1 cellular context compared by ENCODE assay signal in genomic region chr7:105830405-105831218, GRCh38.
A peak's percentile ranks its signal among the peaks of the same experiment; 100 is the strongest.
TF ChIP-seq lines count a peak whose summit lies in the region.

No MANE protein-coding gene starts in this region.

TF ChIP-seq in HEK293, 187 proteins besides CTCF, POLR2A, EP300 and RAD21 (continued from another document and continues in another):
- TF ChIP-seq ZBTB8A (tag by site-specific recombination; IDR thresholded peaks at IDR 0.05) (no peak), ZNF157 (tag by site-specific recombination; IDR thresholded peaks at IDR 0.05) (no peak), ZNF24 (tag by site-specific recombination; IDR thresholded peaks at IDR 0.05) (0 out of 2 replicates have a peak, but pooled peaks have one; percentile 51), SP7 (tag by site-specific recombination; IDR thresholded peaks at IDR 0.05) (peak; percentile 93), ZNF211 (tag by site-specific recombination; IDR thresholded peaks at IDR 0.05; ENCODE audit: low read depth) (no peak), ZBTB48 (tag by site-specific recombination; IDR thresholded peaks at IDR 0.05) (no peak), OSR2 (tag by site-specific recombination; IDR thresholded peaks at IDR 0.05) (peak; percentile 36; the same call in 1 of the 2 replicates), ZNF350 (tag by site-specific recombination; IDR thresholded peaks at IDR 0.05) (no peak), ATF2 (tag by site-specific recombination; IDR thresholded peaks at IDR 0.05; ENCODE audit: low read depth) (no peak), KLF10 (tag by site-specific recombination; IDR thresholded peaks at IDR 0.05) (0 out of 2 replicates have a peak, but pooled peaks have one; percentile 18), ZNF704 (tag by site-specific recombination; IDR thresholded peaks at IDR 0.05) (no peak), ZBTB44 (tag by site-specific recombination; IDR thresholded peaks at IDR 0.05) (no peak), ZNF426 (tag by site-specific recombination; IDR thresholded peaks at IDR 0.05) (no peak), ZNF146 (tag by site-specific recombination; IDR thresholded peaks at IDR 0.05) (no peak), ZNF354C (tag by site-specific recombination; IDR thresholded peaks at IDR 0.05; ENCODE audit: borderline replicate concordance, low read depth) (no peak), ZFP69B (tag by site-specific recombination; IDR thresholded peaks at IDR 0.05) (0 out of 2 replicates have a peak, but pooled peaks have one; percentile 15), ZSCAN23 (tag by site-specific recombination; IDR thresholded peaks at IDR 0.05) (no peak), BCL6B (tag by site-specific recombination; IDR thresholded peaks at IDR 0.05) (no peak), ZBTB20 (tag by site-specific recombination; IDR thresholded peaks at IDR 0.05) (no peak), ZNF510 (tag by site-specific recombination; IDR thresholded peaks at IDR 0.05; ENCODE audit: insufficient replicate concordance) (no peak), PRDM6 (tag by site-specific recombination; IDR thresholded peaks at IDR 0.05) (no peak), ZNF473 (tag by site-specific recombination; IDR thresholded peaks at IDR 0.05) (no peak), ZNF223 (tag by site-specific recombination; IDR thresholded peaks at IDR 0.05) (no peak), ZFHX2 (tag by site-specific recombination; conservative IDR thresholded peaks at IDR 0.05) (no peak), ZNF16 (tag by site-specific recombination; IDR thresholded peaks at IDR 0.05; ENCODE audit: low read depth) (no peak), RBAK (tag by site-specific recombination; IDR thresholded peaks at IDR 0.05) (no peak), KLF8 (tag by site-specific recombination; IDR thresholded peaks at IDR 0.05) (peak; percentile 64; the same call in 1 of the 2 replicates), WT1 (tag by site-specific recombination; IDR thresholded peaks at IDR 0.05) (peak; percentile 82), ZNF747 (tag by site-specific recombination; IDR thresholded peaks at IDR 0.05) (no peak), ZNF558 (tag by site-specific recombination; IDR thresholded peaks at IDR 0.05) (no peak), ELK4 (IDR thresholded peaks at IDR 0.05; ENCODE audit: borderline replicate concordance, low read depth, low read length) (no peak), ZNF175 (tag by site-specific recombination; IDR thresholded peaks at IDR 0.05) (no peak), AEBP2 (tag by site-specific recombination; IDR thresholded peaks at IDR 0.05; ENCODE audit: borderline replicate concordance) (no peak), ZNF561 (tag by site-specific recombination; IDR thresholded peaks at IDR 0.05; ENCODE audit: borderline replicate concordance) (no peak), ZNF791 (tag by site-specific recombination; IDR thresholded peaks at IDR 0.05) (no peak), ZBTB17 (tag by site-specific recombination; IDR thresholded peaks at IDR 0.05) (0 out of 2 replicates have a peak, but pooled peaks have one; percentile 19), ZNF621 (tag by site-specific recombination; IDR thresholded peaks at IDR 0.05) (no peak), MYNN (tag by site-specific recombination; IDR thresholded peaks at IDR 0.05; ENCODE audit: borderline replicate concordance) (0 out of 2 replicates have a peak, but pooled peaks have one; percentile 20), ZNF692 (tag by site-specific recombination; IDR thresholded peaks at IDR 0.05) (0 out of 2 replicates have a peak, but pooled peaks have one; percentile 38), ZNF529 (tag by site-specific recombination; IDR thresholded peaks at IDR 0.05; ENCODE audit: insufficient replicate concordance) (no peak), ZNF138 (tag by site-specific recombination; IDR thresholded peaks at IDR 0.05; ENCODE audit: borderline replicate concordance) (no peak), ZNF221 (tag by site-specific recombination; IDR thresholded peaks at IDR 0.05; ENCODE audit: borderline replicate concordance) (no peak), ZNF280D (tag by site-specific recombination; IDR thresholded peaks at IDR 0.05) (no peak), ZNF600 (tag by site-specific recombination; IDR thresholded peaks at IDR 0.05) (0 out of 2 replicates have a peak, but pooled peaks have one; percentile 50), IKZF3 (tag by site-specific recombination; IDR thresholded peaks at IDR 0.05) (no peak), TSHZ1 (tag by site-specific recombination; IDR thresholded peaks at IDR 0.05; ENCODE audit: borderline replicate concordance) (peak; percentile 41; the same call in 1 of the 2 replicates), SP3 (tag by site-specific recombination; IDR thresholded peaks at IDR 0.05) (no peak)
